ENCODE assay signal across 11 cellular contexts in the genomic region with DNA sequence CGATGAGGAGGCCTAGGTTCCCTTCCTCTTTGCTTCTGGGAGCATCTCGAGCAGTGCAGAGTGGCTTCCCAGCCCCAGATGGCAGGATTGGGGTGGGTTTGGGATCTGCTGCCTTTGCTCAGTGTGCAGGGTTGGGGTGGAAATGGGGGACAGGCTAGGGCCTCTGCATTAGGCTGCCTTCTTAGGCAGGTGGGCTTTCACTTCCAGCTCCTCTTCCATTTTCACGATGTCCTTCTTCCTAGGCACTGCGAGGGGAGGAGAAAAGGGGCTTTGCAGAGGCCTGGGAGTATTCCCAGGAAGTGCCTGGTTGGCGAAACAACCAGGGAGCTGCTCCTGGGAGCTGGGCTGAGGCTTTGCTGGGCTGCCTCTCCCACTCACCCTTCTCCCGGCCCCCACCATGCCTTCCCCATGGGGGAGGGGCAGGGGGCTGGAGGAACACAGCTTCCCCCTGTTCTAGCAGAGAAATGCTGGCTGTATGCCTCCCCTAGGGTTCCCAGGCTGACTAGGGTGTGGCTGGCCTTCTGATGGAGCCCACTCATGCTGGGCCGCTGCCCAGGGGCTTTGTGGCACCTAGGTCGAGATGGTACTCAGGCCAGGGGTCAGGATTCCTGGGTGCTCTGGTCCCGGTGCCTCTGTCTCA. TPM values are rescaled to one million over a fixed set of nuclear protein-coding genes. Genes with fewer than 3 reads are reported as not detected.
DNase-seq lines count a peak whose midpoint lies in the region; ATAC-seq and TF ChIP-seq lines count a peak whose summit lies in the region.
"Had no signal": no experiment of that assay in that cellular context is flagged by ENCODE, and none has a peak within 500 bp of the region (broad histone marks: within the 10 kb centered on the region; RNA-seq: fewer than 3 reads in every experiment).

No MANE protein-coding gene starts in this region.

- DNase-seq in CD4-positive, CD25-positive, alpha-beta regulatory T cell: no peak
- DNase-seq in T-helper 17 cell: no peak
- DNase-seq in fibroblast of pulmonary artery (ENCODE audit: low read depth): peak; percentile 68
- peak in 1 of 2 donors; percentile 20 for DNase-seq in gastrocnemius medialis
- no peak for DNase-seq in NCI-H1417 (lab: John Stamatoyannopoulos, UW)
- DNase-seq in mesenteric fat pad (ENCODE audit: low spot score): no peak
- no peak for DNase-seq in OCI-M2 (lab: John Stamatoyannopoulos, UW; ENCODE audit: unreplicated experiment)
- DNase-seq in NOMO-1 treated with DMSO at 0.1 percent for 48 hours (lab: John Stamatoyannopoulos, UW; ENCODE audit: unreplicated experiment): no peak
- DNase-seq: NCI-H510A, SHP77 treated with DMSO at 0.1 percent for 48 hours had no signal

- H3K4me3 Mint-ChIP-seq in CD4-positive, CD25-positive, alpha-beta regulatory T cell: peak overlapping the region in 2 of 4 donors; percentile 10 to 99
- H3K4me3 Mint-ChIP-seq in T-helper 17 cell: peak overlapping the region; percentile 47
- H3K4me3 Mint-ChIP-seq: WTC11 had no signal

- no peak for ATAC-seq in CD4-positive, CD25-positive, alpha-beta regulatory T cell (ENCODE audit: low read depth in 2 of 2)
- no peak for ATAC-seq in T-helper 17 cell
- ATAC-seq in gastrocnemius medialis: no peak
- ATAC-seq: WTC11 had no signal

- no peaks in the 10 kb centered on the region for H3K36me3 ChIP-seq in CD4-positive, CD25-positive, alpha-beta regulatory T cell (ENCODE audit: control insufficient read depth, insufficient read depth, low read length)
- peaks cover 0 to 46% of the 10 kb centered on the region in 2 donors for H3K36me3 ChIP-seq in gastrocnemius medialis

- peak overlapping the region in 2 of 3 donors; percentile 32 to 100 for H3K27ac Mint-ChIP-seq in CD4-positive, CD25-positive, alpha-beta regulatory T cell
- H3K27ac Mint-ChIP-seq in T-helper 17 cell: peak overlapping the region; percentile 96
- H3K27ac Mint-ChIP-seq: WTC11 had no signal

- intact Hi-C loops in gastrocnemius medialis (cut with DNase I; ENCODE audit: low total_unique reads): no loop called here

- H3K27me3 Mint-ChIP-seq in CD4-positive, CD25-positive, alpha-beta regulatory T cell: peaks cover 7% of the 10 kb centered on the region
- H3K27me3 Mint-ChIP-seq in T-helper 17 cell: peaks cover 7% of the 10 kb centered on the region

- H3K27ac ChIP-seq in CD4-positive, CD25-positive, alpha-beta regulatory T cell (ENCODE audit: insufficient read depth, low read length, poor library complexity, severe bottlenecking): no peak overlapping the region
- H3K27ac ChIP-seq in gastrocnemius medialis: peak overlapping the region; percentile 90 to 98 (median 94)

- peaks cover 0 to 38% (median 19%) of the 10 kb centered on the region in 4 donors for H3K4me1 Mint-ChIP-seq in CD4-positive, CD25-positive, alpha-beta regulatory T cell
- H3K4me1 Mint-ChIP-seq in T-helper 17 cell: peaks cover 26% of the 10 kb centered on the region

- no peak for TF ChIP-seq POLR2A in gastrocnemius medialis (IDR thresholded peaks at IDR 0.05)

- H3K4me3 ChIP-seq in CD4-positive, CD25-positive, alpha-beta regulatory T cell (ENCODE audit: low read depth, low read length): no peak overlapping the region
- H3K4me3 ChIP-seq in fibroblast of pulmonary artery (replicated peaks; ENCODE audit: low read depth, low read length) (no peak overlapping the region), gastrocnemius medialis (peak overlapping the region in 3 of 4 donors; percentile 50 to 81 (median 66))

- peaks cover 26% of the 10 kb centered on the region for H3K4me1 ChIP-seq in CD4-positive, CD25-positive, alpha-beta regulatory T cell (ENCODE audit: control insufficient read depth, insufficient read depth, low read length, poor library complexity, severe bottlenecking)
- peaks cover 22 to 31% of the 10 kb centered on the region in 2 donors for H3K4me1 ChIP-seq in gastrocnemius medialis

- H3K36me3 Mint-ChIP-seq in CD4-positive, CD25-positive, alpha-beta regulatory T cell: no peaks in the 10 kb centered on the region
- H3K36me3 Mint-ChIP-seq in T-helper 17 cell (ENCODE audit: low read depth): peaks cover 2% of the 10 kb centered on the region

- H3K9me3 Mint-ChIP-seq in CD4-positive, CD25-positive, alpha-beta regulatory T cell: no peaks in the 10 kb centered on the region
- H3K9me3 Mint-ChIP-seq: WTC11 had no signal

- TF ChIP-seq CTCF in fibroblast of pulmonary artery (IDR thresholded peaks at IDR 0.05; ENCODE audit: low read length, missing control alignments) (no peak), gastrocnemius medialis (IDR thresholded peaks at IDR 0.05 in 4 of 5, conservative IDR thresholded peaks at IDR 0.05 in 1 of 5) (no peak)

- in situ Hi-C loops in gastrocnemius medialis (cut with MboI; ENCODE audit: low sequenced_read_pairs in 4 of 4): no loop called here

- no peaks in the 10 kb centered on the region for H3K27me3 ChIP-seq in CD4-positive, CD25-positive, alpha-beta regulatory T cell (ENCODE audit: control insufficient read depth, insufficient read depth, low read length)
- H3K27me3 ChIP-seq in gastrocnemius medialis: no peaks in the 10 kb centered on the region

- H3K9me3 ChIP-seq in CD4-positive, CD25-positive, alpha-beta regulatory T cell (ENCODE audit: control insufficient read depth in 2 of 2, low read length in 2 of 2): no peaks in the 10 kb centered on the region
- no peaks in the 10 kb centered on the region for H3K9me3 ChIP-seq in T-helper 17 cell (ENCODE audit: control insufficient read depth, low read length, poor library complexity, severe bottlenecking)
- H3K9me3 ChIP-seq in gastrocnemius medialis: no peaks in the 10 kb centered on the region

RNA-seq across cellular contexts. Expression of a gene that starts 2.4 kb away (rescaled TPM):
- 143 TPM for total RNA-seq in CD4-positive, CD25-positive, alpha-beta regulatory T cell
- under 1 TPM; 0.22 to 0.54 (median 0.47) TPM for polyA plus RNA-seq in CD4-positive, CD25-positive, alpha-beta regulatory T cell
- 100 to 1,000 TPM in 1 of 2 donors, 10 to 100 TPM in 1; 79.2 to 133 TPM for total RNA-seq in T-helper 17 cell
- total RNA-seq in gastrocnemius medialis: 100 to 1,000 TPM in 2 of 4 donors, 10 to 100 TPM in 2; 36.3 to 248 (median 90.1) TPM
- total RNA-seq in mesenteric fat pad: 863 TPM

RNA-seq across cellular contexts. Expression of a gene that starts 16.1 kb away (rescaled TPM):
- total RNA-seq in CD4-positive, CD25-positive, alpha-beta regulatory T cell: 33.5 TPM
- polyA plus RNA-seq in CD4-positive, CD25-positive, alpha-beta regulatory T cell: 10 to 100 TPM; 30.1 to 38.2 (median 34.8) TPM
- total RNA-seq in T-helper 17 cell (10 to 100 TPM; 22.0 to 30.2 TPM), gastrocnemius medialis (10 to 100 TPM; 23.3 to 49.4 (median 37.3) TPM), mesenteric fat pad (36.2 TPM)

RNA-seq across cellular contexts. Expression of a gene that starts 25.8 kb away (rescaled TPM):
- 0.54 TPM for total RNA-seq in CD4-positive, CD25-positive, alpha-beta regulatory T cell
- polyA plus RNA-seq in CD4-positive, CD25-positive, alpha-beta regulatory T cell: not detected
- total RNA-seq in T-helper 17 cell (not detected), gastrocnemius medialis (not detected), mesenteric fat pad (0.45 TPM)
- total RNA-seq: WTC11 had no signal

RNA-seq across cellular contexts. Expression of a gene that starts 46.9 kb away (rescaled TPM):
- total RNA-seq in CD4-positive, CD25-positive, alpha-beta regulatory T cell: 253 TPM
- 1 to 10 TPM in 2 of 4 donors, under 1 TPM in 2; 0.37 to 4.3 (median 0.91) TPM for polyA plus RNA-seq in CD4-positive, CD25-positive, alpha-beta regulatory T cell
- total RNA-seq in T-helper 17 cell: 100 to 1,000 TPM; 491 to 562 TPM
- total RNA-seq in gastrocnemius medialis: 10 to 100 TPM in 2 of 4 donors, 1 to 10 TPM in 2; 9.3 to 14.9 (median 11.8) TPM
- 117 TPM for total RNA-seq in mesenteric fat pad

Comparison
In these comparisons a context has a peak if more than half of its experiments do, and no peak if none do; other contexts are left out.
1. H3K4me3 ChIP-seq: peak in gastrocnemius medialis (3 of 4); none in CD4-positive, CD25-positive, alpha-beta regulatory T cell (single experiment) and fibroblast of pulmonary artery (single experiment).